Comparison of ENCODE assay signal across 1 cellular context in genomic region chr15:74228723-74229081, GRCh38.
TF ChIP-seq lines count a peak whose summit lies in the region.

No MANE protein-coding gene starts in this region.

TF ChIP-seq in SK-N-SH, 30 proteins besides CTCF, POLR2A, EP300 and RAD21 (continued from another document):
- TF ChIP-seq PBX3 (IDR thresholded peaks at IDR 0.05), result 0 out of 2 replicates have a peak, but pooled peaks have one; percentile 9
- TF ChIP-seq USF1 (IDR thresholded peaks at IDR 0.05; ENCODE audit: borderline replicate concordance, low read depth), result no peak
- peak; percentile 53; the same call in 1 of the 2 replicates for TF ChIP-seq YY1 (IDR thresholded peaks at IDR 0.05; ENCODE audit: low read depth)
- TF ChIP-seq POLR2AphosphoS5 (IDR thresholded peaks at IDR 0.05; ENCODE audit: low read depth, low read length), result peak; percentile 54; the same call in 1 of the 2 replicates
- peak; percentile 80 for TF ChIP-seq CHD2 (IDR thresholded peaks at IDR 0.05; ENCODE audit: low read length, partially characterized antibody)
- TF ChIP-seq ELF1 (IDR thresholded peaks at IDR 0.05), result peak; percentile 56
- no peak for TF ChIP-seq USF2 (IDR thresholded peaks at IDR 0.05; ENCODE audit: borderline replicate concordance, low read depth, low read length)
- TF ChIP-seq FOXJ3 (CRISPR knock-in tag; IDR thresholded peaks at IDR 0.05), result peak; percentile 87; the same call in 1 of the 2 replicates
- TF ChIP-seq FOSL2 (IDR thresholded peaks at IDR 0.05; ENCODE audit: borderline replicate concordance, low read depth), result no peak
- no peak for TF ChIP-seq IRF3 (IDR thresholded peaks at IDR 0.05; ENCODE audit: low read depth, low read length)
- peak; percentile 89; the same call in 1 of the 2 replicates for TF ChIP-seq MXI1 (IDR thresholded peaks at IDR 0.05; ENCODE audit: low read depth, low read length)
- TF ChIP-seq RCOR1 (IDR thresholded peaks at IDR 0.05; ENCODE audit: low read length), result peak; percentile 66
- TF ChIP-seq MAX (IDR thresholded peaks at IDR 0.05; ENCODE audit: low read depth), result peak; percentile 80
- TF ChIP-seq TCF12 (IDR thresholded peaks at IDR 0.05), result peak; percentile 39; the same call in 1 of the 2 replicates
- no peak for TF ChIP-seq NRF1 (IDR thresholded peaks at IDR 0.05; ENCODE audit: low read depth, low read length)
- peak; percentile 76 for TF ChIP-seq GATA2 (CRISPR knock-in tag; IDR thresholded peaks at IDR 0.05)
